In the genomic region with DNA sequence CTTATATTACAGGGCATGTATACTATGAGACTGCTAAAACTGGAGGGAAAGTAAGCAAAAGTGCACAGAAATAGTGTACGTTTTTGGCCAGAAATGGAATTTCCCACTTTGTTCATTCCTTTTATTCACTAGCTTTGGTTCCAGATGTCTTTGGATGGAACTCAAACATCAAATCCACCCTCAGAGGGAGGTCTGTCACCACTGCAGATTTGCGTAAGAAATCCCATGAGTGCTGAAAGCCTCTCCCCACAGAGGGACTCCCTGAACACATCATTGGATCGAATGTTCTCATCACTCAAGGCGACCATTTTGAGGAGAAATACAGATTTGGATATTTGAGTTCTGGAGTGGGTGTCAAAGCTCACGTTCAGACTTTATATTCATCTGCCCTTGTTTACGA, we compare ENCODE assay signal across 22 cellular contexts.
A peak's percentile ranks its signal among the peaks of the same experiment; 100 is the strongest.
DNase-seq lines count a peak whose midpoint lies in the region; ATAC-seq, FAIRE-seq and TF ChIP-seq lines count a peak whose summit lies in the region.
"Had no signal": no experiment of that assay in that cellular context is flagged by ENCODE, and none has a peak within 500 bp of the region (broad histone marks: within the 10 kb centered on the region; RNA-seq: fewer than 3 reads in every experiment).

No MANE protein-coding gene starts in this region.

- no peak overlapping the region for H3K4me2 ChIP-seq in mammary epithelial cell (ENCODE audit: insufficient read depth, low read depth, low read length)

- no peak for DNase-seq in HTR-8/SVneo (ENCODE audit: insufficient read length, low spot score)
- no peak for DNase-seq in ascending aorta (ENCODE audit: low spot score in 2 of 2)
- peak; percentile 25 for DNase-seq in fibroblast of villous mesenchyme (ENCODE audit: low read depth)
- DNase-seq in tibial artery: no peak
- DNase-seq in T-helper 2 cell treated with Interferon-gamma antibody and Interleukin-4, amounts not matched to agents 5 μg/mL and 100 μg/mL, for 36 hours (ENCODE audit: low spot score): no peak
- no peak for DNase-seq in activated naive CD4-positive, alpha-beta T cell treated with Interleukin-2 at 50 U/mL for 16 hours
- no peak for DNase-seq in mammary epithelial cell
- DNase-seq: CD4-positive, alpha-beta memory T cell; DMS53; EL; MM.1S; NCI-H1105 treated with DMSO at 0.1 percent for 48 hours; NCI-H1694; NCI-H2081 treated with DMSO at 0.1 percent for 48 hours; NCI-H748 treated with DMSO at 0.1 percent for 48 hours; NK-92 treated with Interleukin-12 subunit alpha and Interleukin-12 subunit beta, amount 100 ng/mL, for 24 hours; Peyer's patch; Right ventricle myocardium superior had no signal

- WGBS in mammary epithelial cell (ENCODE audit: low coverage, missing lambda C conversion rate): 85% methylated on average over 6 of the region's 6 CpGs

- no peak for ATAC-seq in GM19324 (IDR thresholded peaks at IDR 0.05; ENCODE audit: low FRiP score, unreplicated experiment)
- ATAC-seq: GM12878 had no signal

- dilution Hi-C loops in mammary epithelial cell (cut with HindIII; ENCODE audit: low sequenced_read_pairs): no loop called here

- no peak overlapping the region for H3K4me3 Mint-ChIP-seq in T-helper 2 cell treated with Interferon-gamma antibody and Interleukin-4, amounts not matched to agents 5 μg/mL and 100 μg/mL, for 36 hours
- H3K4me3 Mint-ChIP-seq: B cell; CD4-positive, alpha-beta memory T cell had no signal

- H3K79me2 ChIP-seq in mammary epithelial cell (ENCODE audit: insufficient read depth, low read length): no peaks in the 10 kb centered on the region

- H2AFZ ChIP-seq in mammary epithelial cell (ENCODE audit: low read depth, low read length): no peak overlapping the region

- H3K36me3 ChIP-seq in ascending aorta (peaks cover 27 to 67% of the 10 kb centered on the region in 2 donors), tibial artery (peaks cover 7 to 22% (median 7%) of the 10 kb centered on the region in 3 donors), mammary epithelial cell (ENCODE audit: insufficient read depth, low read length) (no peaks in the 10 kb centered on the region)
- H3K36me3 ChIP-seq: Peyer's patch had no signal

- no peak overlapping the region for H3K9ac ChIP-seq in mammary epithelial cell (ENCODE audit: insufficient read depth, low read length)

- H3K9me3 ChIP-seq in ascending aorta (no peaks in the 10 kb centered on the region), tibial artery (no peaks in the 10 kb centered on the region), mammary epithelial cell (replicated peaks; ENCODE audit: insufficient read depth, low read length) (no peaks in the 10 kb centered on the region)
- H3K9me3 ChIP-seq: Peyer's patch had no signal

- H3K4me3 ChIP-seq in ascending aorta: no peak overlapping the region
- H3K4me3 ChIP-seq in fibroblast of villous mesenchyme (ENCODE audit: low read depth, low read length): no peak overlapping the region
- no peak overlapping the region for H3K4me3 ChIP-seq in tibial artery
- no peak overlapping the region for H3K4me3 ChIP-seq in mammary epithelial cell (replicated peaks in 1 of 3; ENCODE audit: insufficient read depth in 1 of 3, low read depth in 2 of 3, low read length in 3 of 3)
- H3K4me3 ChIP-seq: GM12878, Peyer's patch had no signal

- H3K27ac Mint-ChIP-seq in T-helper 2 cell treated with Interferon-gamma antibody and Interleukin-4, amounts not matched to agents 5 μg/mL and 100 μg/mL, for 36 hours: no peak overlapping the region
- H3K27ac Mint-ChIP-seq: B cell; CD4-positive, alpha-beta memory T cell had no signal

- intact Hi-C loops in ascending aorta (cut with DNase I): no loop called here
- intact Hi-C loops in tibial artery (cut with DNase I; ENCODE audit: low total_unique reads): no loop called here
- intact Hi-C loops in mammary epithelial cell (cut with micrococcal nuclease): no loop called here

- no peaks in the 10 kb centered on the region for H3K27me3 Mint-ChIP-seq in T-helper 2 cell treated with Interferon-gamma antibody and Interleukin-4, amounts not matched to agents 5 μg/mL and 100 μg/mL, for 36 hours (ENCODE audit: low read depth)

- peaks cover 13% of the 10 kb centered on the region for H3K4me1 Mint-ChIP-seq in T-helper 2 cell treated with Interferon-gamma antibody and Interleukin-4, amounts not matched to agents 5 μg/mL and 100 μg/mL, for 36 hours (ENCODE audit: low read depth)
- H3K4me1 Mint-ChIP-seq: CD4-positive, alpha-beta memory T cell had no signal

- no peaks in the 10 kb centered on the region for H3K27me3 ChIP-seq in ascending aorta
- H3K27me3 ChIP-seq in tibial artery: no peaks in the 10 kb centered on the region
- H3K27me3 ChIP-seq in mammary epithelial cell (ENCODE audit: insufficient read depth, low read length): no peaks in the 10 kb centered on the region
- H3K27me3 ChIP-seq: Peyer's patch had no signal

- BruUV-seq in mammary epithelial cell (replicated peaks; lab: Mats Ljungman, UMichigan): no TSS peak

- H3K27ac ChIP-seq in ascending aorta: peak overlapping the region; percentile 96 to 98
- peak overlapping the region; percentile 94 to 95 for H3K27ac ChIP-seq in tibial artery
- no peak overlapping the region for H3K27ac ChIP-seq in mammary epithelial cell (ENCODE audit: insufficient read depth, low read depth, low read length)
- H3K27ac ChIP-seq: Peyer's patch had no signal

- CTCF ChIA-PET in mammary epithelial cell (lab: Charles Lee; ENCODE audit: low non-redundant PET): no interaction called here

- FAIRE-seq in HTR-8/SVneo (lab: Jason Lieb, UNC): peak; percentile 48
- FAIRE-seq: GM12878, H1 had no signal

- peaks cover 17 to 51% of the 10 kb centered on the region in 2 donors for H3K4me1 ChIP-seq in ascending aorta
- peaks cover 9 to 83% (median 75%) of the 10 kb centered on the region in 4 donors for H3K4me1 ChIP-seq in tibial artery
- H3K4me1 ChIP-seq in mammary epithelial cell (ENCODE audit: insufficient read depth, low read length): peaks cover 22% of the 10 kb centered on the region
- H3K4me1 ChIP-seq: Peyer's patch had no signal

- no peaks in the 10 kb centered on the region for H4K20me1 ChIP-seq in mammary epithelial cell (ENCODE audit: insufficient read depth, low read length)

- no peaks in the 10 kb centered on the region for H3K9me3 Mint-ChIP-seq in T-helper 2 cell treated with Interferon-gamma antibody and Interleukin-4, amounts not matched to agents 5 μg/mL and 100 μg/mL, for 36 hours

- in situ Hi-C loops in mammary epithelial cell (cut with MboI; ENCODE audit: low sequenced_read_pairs in 2 of 2): no loop called here

- H3K36me3 Mint-ChIP-seq in T-helper 2 cell treated with Interferon-gamma antibody and Interleukin-4, amounts not matched to agents 5 μg/mL and 100 μg/mL, for 36 hours (ENCODE audit: low read depth): peaks cover 6% of the 10 kb centered on the region
- H3K36me3 Mint-ChIP-seq: CD4-positive, alpha-beta memory T cell had no signal

- TF ChIP-seq CTCF in ascending aorta (IDR thresholded peaks at IDR 0.05) (no peak), fibroblast of villous mesenchyme (IDR thresholded peaks at IDR 0.05; ENCODE audit: insufficient read depth, low read depth, low read length) (no peak), tibial artery (IDR thresholded peaks at IDR 0.05) (no peak), mammary epithelial cell (conservative IDR thresholded peaks at IDR 0.05 in 1 of 2, IDR thresholded peaks at IDR 0.05 in 1 of 2; ENCODE audit: extremely low read depth in 1 of 2, insufficient read depth in 1 of 2, low read depth in 1 of 2, low read length in 2 of 2) (no peak)
